Comparison of ENCODE assay signal across 12 cellular contexts in the genomic region with DNA sequence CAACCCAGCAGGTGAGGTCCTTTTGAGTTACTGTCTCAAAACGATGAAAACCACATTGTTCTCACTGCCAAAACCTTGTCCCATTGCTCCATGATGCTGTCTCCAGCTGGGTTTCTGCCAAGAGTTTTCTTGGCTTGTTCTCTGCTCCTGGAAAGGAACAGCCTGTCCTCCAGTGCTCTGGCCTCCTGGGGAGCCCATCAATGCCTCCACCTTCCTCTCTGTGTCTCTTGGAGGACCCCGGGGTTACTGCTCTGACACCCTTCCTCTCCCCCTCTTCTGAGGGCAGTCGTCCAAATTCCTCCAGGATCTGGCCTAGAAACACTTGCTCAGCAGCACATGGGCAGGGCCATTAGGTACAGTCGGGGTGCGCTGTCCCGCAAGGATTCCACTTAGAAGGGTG.
DNase-seq lines count a peak whose midpoint lies in the region; ATAC-seq, FAIRE-seq and TF ChIP-seq lines count a peak whose summit lies in the region.
"Had no signal": no experiment of that assay in that cellular context is flagged by ENCODE, and none has a peak within 500 bp of the region (broad histone marks: within the 10 kb centered on the region; RNA-seq: fewer than 3 reads in every experiment).

No MANE protein-coding gene starts in this region.

- no peaks in the 10 kb centered on the region for H4K20me1 ChIP-seq in BLaER1

- FAIRE-seq in pancreas (lab: Jason Lieb, UNC) = no peak
- FAIRE-seq: endometrium had no signal

- no peak overlapping the region for H3K9ac ChIP-seq in BLaER1

- ATAC-seq in heart right ventricle (peak; percentile 82 to 96 (median 92)), pancreas (peak; percentile 57 to 89 (median 74)), omental fat pad (ENCODE audit: low FRiP score) (no peak)

- peaks cover 16% of the 10 kb centered on the region for H3K9me3 ChIP-seq in BLaER1
- H3K9me3 ChIP-seq in heart right ventricle = peaks cover 0 to 19% (median 0%) of the 10 kb centered on the region in 11 donors
- H3K9me3 ChIP-seq in pancreas = no peaks in the 10 kb centered on the region
- H3K9me3 ChIP-seq in BE2C = no peaks in the 10 kb centered on the region
- H3K9me3 ChIP-seq: neutrophil had no signal

- peak overlapping the region; percentile 10; the same call in 1 of the 2 replicates for H3K4me2 ChIP-seq in BLaER1

- H3K27ac ChIP-seq in BLaER1 = no peak overlapping the region
- peak overlapping the region in 2 of 10 donors; percentile 42 to 45 for H3K27ac ChIP-seq in heart right ventricle
- H3K27ac ChIP-seq in pancreas = peak overlapping the region in 1 of 4 donors; percentile 13
- H3K27ac ChIP-seq: neutrophil had no signal

- H3K36me3 ChIP-seq in BLaER1 = no peaks in the 10 kb centered on the region
- H3K36me3 ChIP-seq in heart right ventricle = no peaks in the 10 kb centered on the region
- no peaks in the 10 kb centered on the region for H3K36me3 ChIP-seq in pancreas
- H3K36me3 ChIP-seq in BE2C = no peaks in the 10 kb centered on the region
- H3K36me3 ChIP-seq: neutrophil had no signal

- TF ChIP-seq CTCF in heart right ventricle (IDR thresholded peaks at IDR 0.05) (no peak), pancreas (IDR thresholded peaks at IDR 0.05) (no peak), omental fat pad (IDR thresholded peaks at IDR 0.05) (no peak), BE2C (IDR thresholded peaks at IDR 0.05; ENCODE audit: low read depth, low read length) (no peak)

- H3K27me3 ChIP-seq in BLaER1 (no peaks in the 10 kb centered on the region), heart right ventricle (no peaks in the 10 kb centered on the region), pancreas (no peaks in the 10 kb centered on the region), BE2C (no peaks in the 10 kb centered on the region)

- peak in 42 of 56 donors; percentile 11 to 78 (median 49) for DNase-seq in amygdala (lab: John Stamatoyannopoulos, UW)
- peak; percentile 66 to 85 for DNase-seq in heart right ventricle
- DNase-seq in pancreas = peak in 4 of 6 donors; percentile 19 to 71 (median 54)
- DNase-seq in stimulated activated CD4-positive, alpha-beta T cell treated with anti-CD3 and anti-CD28 coated beads, Interleukin-4, amount 100 ng/mL, for 24 hours = no peak
- DNase-seq in omental fat pad (ENCODE audit: low spot score) = no peak
- no peak for DNase-seq in dermis blood vessel endothelial cell
- no peak for DNase-seq in BE2C
- DNase-seq: NCI-H774; stimulated activated CD4-positive, alpha-beta T cell treated with anti-CD3 and anti-CD28 coated beads, Interleukin-2, amount 100 ng/mL, for 48 hours had no signal

- peaks cover 27% of the 10 kb centered on the region for H3K4me1 ChIP-seq in BLaER1
- peaks cover 3 to 33% (median 19%) of the 10 kb centered on the region in 9 donors for H3K4me1 ChIP-seq in heart right ventricle
- no peaks in the 10 kb centered on the region for H3K4me1 ChIP-seq in pancreas
- H3K4me1 ChIP-seq in BE2C = no peaks in the 10 kb centered on the region

- 28 to 30% methylated on average over 6 of the region's 6 CpGs for WGBS in heart right ventricle, 2 donors
- WGBS in pancreas, 2 donors = 36 to 42% methylated on average over 6 of the region's 6 CpGs

- intact Hi-C loops in heart right ventricle (cut with DNase I) (loop anchor here in 3 of 10 donors (2.0 to 5.0 kb wide), 3 partner anchors 61 to 66 kb away; partner anchors contain the start of gene RGMA (in 2 of the 3)), pancreas (cut with DNase I) (no loop called here)

- H3K4me3 ChIP-seq in BLaER1 (no peak overlapping the region), heart right ventricle (no peak overlapping the region), pancreas (no peak overlapping the region), BE2C (ENCODE audit: low read depth, low read length) (no peak overlapping the region)

Comparison
In these comparisons a context has a peak if more than half of its experiments do, and no peak if none do; other contexts are left out.
1. DNase-seq: peak in amygdala (42 of 56), heart right ventricle (2 of 2) and pancreas (4 of 6); none in stimulated activated CD4-positive, alpha-beta T cell treated with anti-CD3 and anti-CD28 coated beads, Interleukin-4, amount 100 ng/mL, for 24 hours (single experiment), omental fat pad (single experiment), dermis blood vessel endothelial cell (single experiment) and BE2C (single experiment).